Comparison of ENCODE assay signal across 21 cellular contexts in genomic region chr4:154424810-154425484, GRCh38.
"Had no signal": no experiment of that assay in that cellular context is flagged by ENCODE, and none has a peak within 500 bp of the region (broad histone marks: within the 10 kb centered on the region; RNA-seq: fewer than 3 reads in every experiment).

No MANE protein-coding gene starts in this region.

- H3K4me2 ChIP-seq: neural progenitor cell, smooth muscle cell had no signal

- H3K27ac ChIP-seq: coronary artery, neural progenitor cell, prostate gland, right atrium auricular region, suprapubic skin had no signal

- H3K4me1 Mint-ChIP-seq: stimulated activated naive CD8-positive, alpha-beta T cell treated with anti-CD3 and anti-CD28 coated beads, Interleukin-15, amount 100 ng/mL, for 72 hours had no signal

- ATAC-seq: effector memory CD8-positive, alpha-beta T cell; mucosa of descending colon; natural killer cell treated with Interleukin-12 subunit alpha and Interleukin-12 subunit beta and Interleukin-15 and Interleukin-18, amount 100 ng/mL, for 72 hours; sciatic nerve; stimulated activated naive CD8-positive, alpha-beta T cell treated with anti-CD3 and anti-CD28 coated beads, Interleukin-15, amount 100 ng/mL, for 72 hours had no signal

- H3K4me3 Mint-ChIP-seq: effector memory CD8-positive, alpha-beta T cell; mesothelial cell of epicardium; natural killer cell treated with Interleukin-12 subunit alpha and Interleukin-12 subunit beta and Interleukin-15 and Interleukin-18, amount 100 ng/mL, for 72 hours; neural progenitor cell; stimulated activated naive CD8-positive, alpha-beta T cell treated with anti-CD3 and anti-CD28 coated beads, Interleukin-15, amount 100 ng/mL, for 72 hours had no signal

- H3K9me3 Mint-ChIP-seq: effector memory CD8-positive, alpha-beta T cell; mesothelial cell of epicardium; neural progenitor cell; stimulated activated naive CD8-positive, alpha-beta T cell treated with anti-CD3 and anti-CD28 coated beads, Interleukin-15, amount 100 ng/mL, for 72 hours had no signal

- H3K9ac ChIP-seq: neural progenitor cell had no signal

- H3K27ac Mint-ChIP-seq: effector memory CD8-positive, alpha-beta T cell; mesothelial cell of epicardium; natural killer cell treated with Interleukin-12 subunit alpha and Interleukin-12 subunit beta and Interleukin-15 and Interleukin-18, amount 100 ng/mL, for 72 hours; neural progenitor cell; stimulated activated naive CD8-positive, alpha-beta T cell treated with anti-CD3 and anti-CD28 coated beads, Interleukin-15, amount 100 ng/mL, for 72 hours had no signal

- H3K36me3 Mint-ChIP-seq: mesothelial cell of epicardium; naive B cell; natural killer cell treated with Interleukin-12 subunit alpha and Interleukin-12 subunit beta and Interleukin-15 and Interleukin-18, amount 100 ng/mL, for 72 hours; neural progenitor cell had no signal

- H3K4me1 ChIP-seq: prostate gland, right atrium auricular region, suprapubic skin had no signal

- H3K4me3 ChIP-seq: coronary artery, mucosa of descending colon, neural progenitor cell, prostate gland, right atrium auricular region, smooth muscle cell, suprapubic skin had no signal

- H3K36me3 ChIP-seq: neural progenitor cell, prostate gland, right atrium auricular region, suprapubic skin had no signal

- H3K27me3 ChIP-seq: neural progenitor cell, right atrium auricular region had no signal

- H3K9me3 ChIP-seq: mucosa of descending colon, prostate gland, right atrium auricular region, suprapubic skin had no signal

- DNase-seq: dermis blood vessel endothelial cell; effector memory CD8-positive, alpha-beta T cell; mesenchymal stem cell; mucosa of descending colon; stimulated activated CD4-positive, alpha-beta T cell treated with anti-CD3 and anti-CD28 coated beads, Interleukin-12 subunit alpha, Interleukin-12 subunit beta, amount 100 ng/mL, for 4 hours; stimulated activated CD4-positive, alpha-beta T cell treated with anti-CD3 and anti-CD28 coated beads, Interleukin-1b, Interleukin-23, amount 100 ng/mL, for 48 hours; stimulated activated CD4-positive, alpha-beta T cell treated with anti-CD3 and anti-CD28 coated beads, Interleukin-4, amount 100 ng/mL, for 1 hour; stimulated activated CD8-positive, alpha-beta memory T cell treated with anti-CD3 and anti-CD28 coated beads, Interleukin-4, amount 100 ng/mL, for 48 hours; stimulated activated naive CD4-positive, alpha-beta T cell; stimulated activated naive CD8-positive, alpha-beta T cell treated with anti-CD3 and anti-CD28 coated beads, Interleukin-15, amount 100 ng/mL, for 72 hours; trophoblast cell had no signal
